ENCODE assay signal across 8 cellular contexts in genomic region chr6:107491059-107491609, GRCh38.
DNase-seq lines count a peak whose midpoint lies in the region; ATAC-seq and TF ChIP-seq lines count a peak whose summit lies in the region.

No MANE protein-coding gene starts in this region.

- DNase-seq in NCI-H1092 (lab: John Stamatoyannopoulos, UW) (peak; percentile 15), hypothalamus (lab: John Stamatoyannopoulos, UW) (peak in 43 of 51 donors; percentile 17 to 73 (median 47)), DMS153 treated with DMSO at 0.1 percent for 48 hours (lab: John Stamatoyannopoulos, UW; ENCODE audit: unreplicated experiment) (no peak)
- DNase-seq in activated effector memory CD4-positive, alpha-beta T cell treated with Interleukin-2 at 50 U/mL for 16 hours = no peak

- H3K36me3 ChIP-seq in DOHH2 (ENCODE audit: control insufficient read depth, low read length) (peaks cover 3% of the 10 kb centered on the region; the same call in 1 of the 2 replicates), rectal smooth muscle tissue (ENCODE audit: control insufficient read depth, insufficient read depth, low read length) (no peaks in the 10 kb centered on the region)

- H3K9me3 ChIP-seq in DOHH2 (ENCODE audit: control insufficient read depth, insufficient read depth, low read length) = no peaks in the 10 kb centered on the region

- peaks cover 11% of the 10 kb centered on the region for H3F3A ChIP-seq in DOHH2 (ENCODE audit: control insufficient read depth, insufficient read depth)

- H3K9me2 ChIP-seq in DOHH2 (replicated peaks; ENCODE audit: control insufficient read depth, low read length) = no peaks in the 10 kb centered on the region

- TF ChIP-seq CTCF in DOHH2 (IDR thresholded peaks at IDR 0.05; ENCODE audit: low read depth, low read length, poor library complexity, severe bottlenecking) = no peak

- peak overlapping the region; percentile 89 for H3K4me2 ChIP-seq in DOHH2 (ENCODE audit: low read length)

- peaks cover 55% of the 10 kb centered on the region for H3K79me2 ChIP-seq in DOHH2 (ENCODE audit: control insufficient read depth, low read length)

- ATAC-seq in HG02610 (IDR thresholded peaks at IDR 0.05; ENCODE audit: unreplicated experiment) = no peak

- H3K27ac ChIP-seq in DOHH2 (ENCODE audit: low read depth, low read length) = no peak overlapping the region
- peak overlapping the region; percentile 61 for H3K27ac ChIP-seq in angular gyrus (ENCODE audit: low read depth, low read length)
- H3K27ac ChIP-seq in rectal smooth muscle tissue (ENCODE audit: low read depth, low read length) = peak overlapping the region; percentile 77

- H3K9ac ChIP-seq in rectal smooth muscle tissue (ENCODE audit: low read length) = peak overlapping the region; percentile 47

- peaks cover 15% of the 10 kb centered on the region for H3K27me3 ChIP-seq in DOHH2 (ENCODE audit: control insufficient read depth, low read length)
- H3K27me3 ChIP-seq in rectal smooth muscle tissue (ENCODE audit: control insufficient read depth, insufficient read depth, low read length) = peaks cover 13% of the 10 kb centered on the region

- peaks cover 66% of the 10 kb centered on the region for H3K4me1 ChIP-seq in DOHH2 (ENCODE audit: control insufficient read depth, low read length)
- H3K4me1 ChIP-seq in rectal smooth muscle tissue (ENCODE audit: control insufficient read depth, insufficient read depth, low read length) = peaks cover 31% of the 10 kb centered on the region

- H3K4me3 ChIP-seq in DOHH2 (ENCODE audit: low read length) = peak overlapping the region; percentile 87
- peak overlapping the region; percentile 88 for H3K4me3 ChIP-seq in rectal smooth muscle tissue (ENCODE audit: low read length)

- no peaks in the 10 kb centered on the region for H4K20me1 ChIP-seq in DOHH2 (ENCODE audit: control insufficient read depth, insufficient read depth, low read depth, low read length)

Comparison
In these comparisons a context has a peak if more than half of its experiments do, and no peak if none do; other contexts are left out.
1. DNase-seq: peak in NCI-H1092 (single experiment) and hypothalamus (43 of 51); none in activated effector memory CD4-positive, alpha-beta T cell treated with Interleukin-2 at 50 U/mL for 16 hours (single experiment) and DMS153 treated with DMSO at 0.1 percent for 48 hours (single experiment).